In the genomic region with DNA sequence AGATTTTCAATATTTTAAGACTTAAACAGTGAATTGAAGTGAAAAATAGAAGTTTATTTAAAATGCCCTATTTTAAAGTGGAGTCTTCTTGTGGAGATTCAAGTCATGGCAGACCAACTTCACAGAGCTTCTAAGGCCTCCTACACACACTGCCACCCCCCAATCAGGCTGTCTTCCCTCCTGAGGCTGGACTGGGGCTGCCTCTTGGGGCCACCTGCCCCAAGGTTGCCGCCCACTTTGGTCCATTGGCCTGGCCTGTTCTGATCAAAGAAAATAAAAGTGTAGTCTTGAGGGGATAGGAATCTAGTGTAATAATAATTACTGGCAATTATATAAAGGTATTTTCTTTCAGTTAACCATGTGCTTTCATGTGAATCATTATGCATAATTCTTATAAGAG, we compare ENCODE assay signal across 1 cellular context.
TF ChIP-seq lines count a peak whose summit lies in the region.

No MANE protein-coding gene starts in this region.

TF ChIP-seq in HEK293, 187 proteins besides CTCF, POLR2A, EP300 and RAD21 (continued from another document):
- TF ChIP-seq, protein P1, sequence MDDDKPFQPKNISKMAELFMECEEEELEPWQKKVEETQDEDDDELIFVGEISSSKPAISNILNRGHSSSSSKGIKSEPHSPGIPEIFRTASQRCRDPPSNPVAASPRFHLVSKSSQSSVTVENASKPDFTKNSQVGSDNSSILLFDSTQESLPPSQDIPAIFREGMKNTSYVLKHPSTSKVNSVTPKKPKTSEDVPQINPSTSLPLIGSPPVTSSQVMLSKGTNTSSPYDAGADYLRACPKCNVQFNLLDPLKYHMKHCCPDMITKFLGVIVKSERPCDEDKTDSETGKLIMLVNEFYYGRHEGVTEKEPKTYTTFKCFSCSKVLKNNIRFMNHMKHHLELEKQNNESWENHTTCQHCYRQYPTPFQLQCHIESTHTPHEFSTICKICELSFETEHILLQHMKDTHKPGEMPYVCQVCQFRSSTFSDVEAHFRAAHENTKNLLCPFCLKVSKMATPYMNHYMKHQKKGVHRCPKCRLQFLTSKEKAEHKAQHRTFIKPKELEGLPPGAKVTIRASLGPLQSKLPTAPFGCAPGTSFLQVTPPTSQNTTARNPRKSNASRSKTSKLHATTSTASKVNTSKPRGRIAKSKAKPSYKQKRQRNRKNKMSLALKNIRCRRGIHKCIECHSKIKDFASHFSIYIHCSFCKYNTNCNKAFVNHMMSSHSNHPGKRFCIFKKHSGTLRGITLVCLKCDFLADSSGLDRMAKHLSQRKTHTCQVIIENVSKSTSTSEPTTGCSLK (tag by site-specific recombination; IDR thresholded peaks at IDR 0.05) = no peak
- TF ChIP-seq ZNF626 (tag by site-specific recombination; IDR thresholded peaks at IDR 0.05) = no peak
- no peak for TF ChIP-seq ZNF341 (tag by site-specific recombination; IDR thresholded peaks at IDR 0.05; ENCODE audit: low read depth)
- TF ChIP-seq SCRT2 (tag by site-specific recombination; IDR thresholded peaks at IDR 0.05) = no peak
- no peak for TF ChIP-seq ZNF530 (tag by site-specific recombination; IDR thresholded peaks at IDR 0.05; ENCODE audit: low read depth)
- no peak for TF ChIP-seq YY2 (tag by site-specific recombination; IDR thresholded peaks at IDR 0.05)
- TF ChIP-seq TSHZ1 (tag by site-specific recombination; IDR thresholded peaks at IDR 0.05; ENCODE audit: borderline replicate concordance) = no peak
